1 cellular context compared by ENCODE assay signal in the genomic region with DNA sequence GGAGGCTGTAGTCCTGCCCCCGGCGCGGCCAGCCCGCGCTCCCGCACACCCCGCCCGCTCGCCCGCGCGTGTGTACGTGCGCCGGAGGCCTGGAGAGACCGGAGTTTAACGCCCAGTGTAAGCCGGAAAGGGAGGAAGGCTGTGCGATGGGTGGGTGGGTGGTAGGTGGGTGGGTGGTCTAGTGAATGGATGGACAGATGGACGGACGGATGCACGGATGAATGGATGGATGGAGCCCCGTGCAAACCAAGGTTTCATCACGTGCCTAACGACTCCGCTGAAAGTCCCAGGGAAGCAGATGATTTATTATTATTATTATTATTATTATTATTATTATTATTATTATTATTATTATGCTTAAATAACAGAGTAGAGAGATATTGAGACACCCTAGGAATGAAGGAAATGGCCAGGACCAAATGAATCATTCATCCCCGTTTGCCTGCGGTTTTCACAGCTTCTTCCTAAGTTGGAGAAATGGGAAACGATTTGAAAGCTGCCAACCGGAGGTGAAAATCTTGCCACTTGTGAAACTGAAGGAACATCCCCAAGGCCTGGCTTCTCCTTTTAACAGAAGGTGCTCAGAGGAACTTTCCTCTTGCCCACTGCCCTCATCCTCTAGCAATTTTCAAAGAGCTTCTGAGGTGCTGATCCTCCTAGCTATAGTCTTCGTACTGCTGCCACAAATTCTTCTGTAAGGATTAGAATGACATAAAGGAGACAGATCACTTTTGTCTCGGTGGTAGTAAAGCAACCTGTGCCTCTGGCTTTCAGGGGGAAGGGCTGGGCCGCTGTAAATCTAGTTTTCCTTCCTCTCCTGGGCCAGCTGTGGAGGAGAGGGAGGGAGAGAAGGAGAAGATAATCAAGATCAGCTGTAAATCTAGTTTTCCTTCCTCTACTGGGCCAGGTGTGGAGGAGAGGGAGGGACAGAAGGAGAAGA.
TF ChIP-seq lines count a peak whose summit lies in the region.

No MANE protein-coding gene starts in this region.

TF ChIP-seq in HEK293, 187 proteins besides CTCF, POLR2A, EP300 and RAD21 (continued from another document):
- TF ChIP-seq ZFP69B (tag by site-specific recombination; IDR thresholded peaks at IDR 0.05) (no peak), ZNF394 (tag by site-specific recombination; IDR thresholded peaks at IDR 0.05; ENCODE audit: borderline replicate concordance) (peak; percentile 55; the same call in 1 of the 2 replicates), ZBTB17 (tag by site-specific recombination; IDR thresholded peaks at IDR 0.05) (0 out of 2 replicates have a peak, but pooled peaks have one; percentile 20), ZNF426 (tag by site-specific recombination; IDR thresholded peaks at IDR 0.05) (no peak), ZNF501 (tag by site-specific recombination; IDR thresholded peaks at IDR 0.05) (no peak), ZNF335 (tag by site-specific recombination; conservative IDR thresholded peaks at IDR 0.05) (peak; percentile 88), SP2 (tag by site-specific recombination; IDR thresholded peaks at IDR 0.05) (peak; percentile 70), ZNF366 (tag by site-specific recombination; conservative IDR thresholded peaks at IDR 0.05) (peak; percentile 63), KLF1 (tag by site-specific recombination; IDR thresholded peaks at IDR 0.05) (0 out of 2 replicates have a peak, but pooled peaks have one; percentile 12), IKZF3 (tag by site-specific recombination; IDR thresholded peaks at IDR 0.05) (peak; percentile 19; the same call in 1 of the 2 replicates), MZF1 (tag by site-specific recombination; IDR thresholded peaks at IDR 0.05; ENCODE audit: borderline replicate concordance) (no peak), REPIN1 (tag by site-specific recombination; IDR thresholded peaks at IDR 0.05; ENCODE audit: low read depth) (peak; percentile 100), ZNF654 (tag by site-specific recombination; IDR thresholded peaks at IDR 0.05; ENCODE audit: low read depth) (no peak), ZNF302 (tag by site-specific recombination; IDR thresholded peaks at IDR 0.05; ENCODE audit: low read depth) (no peak), ZNF624 (tag by site-specific recombination; IDR thresholded peaks at IDR 0.05) (no peak), ZNF621 (tag by site-specific recombination; IDR thresholded peaks at IDR 0.05) (no peak), ZNF837 (tag by site-specific recombination; IDR thresholded peaks at IDR 0.05) (no peak), ZNF223 (tag by site-specific recombination; IDR thresholded peaks at IDR 0.05) (no peak), ZEB2 (tag by site-specific recombination; IDR thresholded peaks at IDR 0.05) (no peak), MEIS1 (CRISPR knock-in tag; IDR thresholded peaks at IDR 0.05; ENCODE audit: borderline replicate concordance) (no peak), ZSCAN30 (tag by site-specific recombination; IDR thresholded peaks at IDR 0.05) (no peak), ZFHX2 (tag by site-specific recombination; conservative IDR thresholded peaks at IDR 0.05) (peak; percentile 93), ZBTB7A (tag by site-specific recombination; IDR thresholded peaks at IDR 0.05; ENCODE audit: low read depth) (0 out of 2 replicates have a peak, but pooled peaks have one; percentile 50), PRDM1 (tag by site-specific recombination; IDR thresholded peaks at IDR 0.05) (0 out of 2 replicates have a peak, but pooled peaks have one; percentile 42), ZBTB20 (tag by site-specific recombination; IDR thresholded peaks at IDR 0.05) (no peak), ZNF391 (tag by site-specific recombination; IDR thresholded peaks at IDR 0.05; ENCODE audit: borderline replicate concordance, low read depth) (no peak), ZFP41 (tag by site-specific recombination; IDR thresholded peaks at IDR 0.05; ENCODE audit: borderline replicate concordance) (no peak), SCRT1 (tag by site-specific recombination; IDR thresholded peaks at IDR 0.05; ENCODE audit: borderline replicate concordance) (no peak)
- TF ChIP-seq, protein P1, sequence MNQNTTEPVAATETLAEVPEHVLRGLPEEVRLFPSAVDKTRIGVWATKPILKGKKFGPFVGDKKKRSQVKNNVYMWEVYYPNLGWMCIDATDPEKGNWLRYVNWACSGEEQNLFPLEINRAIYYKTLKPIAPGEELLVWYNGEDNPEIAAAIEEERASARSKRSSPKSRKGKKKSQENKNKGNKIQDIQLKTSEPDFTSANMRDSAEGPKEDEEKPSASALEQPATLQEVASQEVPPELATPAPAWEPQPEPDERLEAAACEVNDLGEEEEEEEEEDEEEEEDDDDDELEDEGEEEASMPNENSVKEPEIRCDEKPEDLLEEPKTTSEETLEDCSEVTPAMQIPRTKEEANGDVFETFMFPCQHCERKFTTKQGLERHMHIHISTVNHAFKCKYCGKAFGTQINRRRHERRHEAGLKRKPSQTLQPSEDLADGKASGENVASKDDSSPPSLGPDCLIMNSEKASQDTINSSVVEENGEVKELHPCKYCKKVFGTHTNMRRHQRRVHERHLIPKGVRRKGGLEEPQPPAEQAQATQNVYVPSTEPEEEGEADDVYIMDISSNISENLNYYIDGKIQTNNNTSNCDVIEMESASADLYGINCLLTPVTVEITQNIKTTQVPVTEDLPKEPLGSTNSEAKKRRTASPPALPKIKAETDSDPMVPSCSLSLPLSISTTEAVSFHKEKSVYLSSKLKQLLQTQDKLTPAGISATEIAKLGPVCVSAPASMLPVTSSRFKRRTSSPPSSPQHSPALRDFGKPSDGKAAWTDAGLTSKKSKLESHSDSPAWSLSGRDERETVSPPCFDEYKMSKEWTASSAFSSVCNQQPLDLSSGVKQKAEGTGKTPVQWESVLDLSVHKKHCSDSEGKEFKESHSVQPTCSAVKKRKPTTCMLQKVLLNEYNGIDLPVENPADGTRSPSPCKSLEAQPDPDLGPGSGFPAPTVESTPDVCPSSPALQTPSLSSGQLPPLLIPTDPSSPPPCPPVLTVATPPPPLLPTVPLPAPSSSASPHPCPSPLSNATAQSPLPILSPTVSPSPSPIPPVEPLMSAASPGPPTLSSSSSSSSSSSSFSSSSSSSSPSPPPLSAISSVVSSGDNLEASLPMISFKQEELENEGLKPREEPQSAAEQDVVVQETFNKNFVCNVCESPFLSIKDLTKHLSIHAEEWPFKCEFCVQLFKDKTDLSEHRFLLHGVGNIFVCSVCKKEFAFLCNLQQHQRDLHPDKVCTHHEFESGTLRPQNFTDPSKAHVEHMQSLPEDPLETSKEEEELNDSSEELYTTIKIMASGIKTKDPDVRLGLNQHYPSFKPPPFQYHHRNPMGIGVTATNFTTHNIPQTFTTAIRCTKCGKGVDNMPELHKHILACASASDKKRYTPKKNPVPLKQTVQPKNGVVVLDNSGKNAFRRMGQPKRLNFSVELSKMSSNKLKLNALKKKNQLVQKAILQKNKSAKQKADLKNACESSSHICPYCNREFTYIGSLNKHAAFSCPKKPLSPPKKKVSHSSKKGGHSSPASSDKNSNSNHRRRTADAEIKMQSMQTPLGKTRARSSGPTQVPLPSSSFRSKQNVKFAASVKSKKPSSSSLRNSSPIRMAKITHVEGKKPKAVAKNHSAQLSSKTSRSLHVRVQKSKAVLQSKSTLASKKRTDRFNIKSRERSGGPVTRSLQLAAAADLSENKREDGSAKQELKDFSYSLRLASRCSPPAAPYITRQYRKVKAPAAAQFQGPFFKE (tag by site-specific recombination; IDR thresholded peaks at IDR 0.05; ENCODE audit: borderline replicate concordance): no peak
- TF ChIP-seq, protein P2, sequence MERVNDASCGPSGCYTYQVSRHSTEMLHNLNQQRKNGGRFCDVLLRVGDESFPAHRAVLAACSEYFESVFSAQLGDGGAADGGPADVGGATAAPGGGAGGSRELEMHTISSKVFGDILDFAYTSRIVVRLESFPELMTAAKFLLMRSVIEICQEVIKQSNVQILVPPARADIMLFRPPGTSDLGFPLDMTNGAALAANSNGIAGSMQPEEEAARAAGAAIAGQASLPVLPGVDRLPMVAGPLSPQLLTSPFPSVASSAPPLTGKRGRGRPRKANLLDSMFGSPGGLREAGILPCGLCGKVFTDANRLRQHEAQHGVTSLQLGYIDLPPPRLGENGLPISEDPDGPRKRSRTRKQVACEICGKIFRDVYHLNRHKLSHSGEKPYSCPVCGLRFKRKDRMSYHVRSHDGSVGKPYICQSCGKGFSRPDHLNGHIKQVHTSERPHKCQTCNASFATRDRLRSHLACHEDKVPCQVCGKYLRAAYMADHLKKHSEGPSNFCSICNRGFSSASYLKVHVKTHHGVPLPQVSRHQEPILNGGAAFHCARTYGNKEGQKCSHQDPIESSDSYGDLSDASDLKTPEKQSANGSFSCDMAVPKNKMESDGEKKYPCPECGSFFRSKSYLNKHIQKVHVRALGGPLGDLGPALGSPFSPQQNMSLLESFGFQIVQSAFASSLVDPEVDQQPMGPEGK (tag by site-specific recombination; IDR thresholded peaks at IDR 0.05): peak; percentile 19
- TF ChIP-seq, protein P3, sequence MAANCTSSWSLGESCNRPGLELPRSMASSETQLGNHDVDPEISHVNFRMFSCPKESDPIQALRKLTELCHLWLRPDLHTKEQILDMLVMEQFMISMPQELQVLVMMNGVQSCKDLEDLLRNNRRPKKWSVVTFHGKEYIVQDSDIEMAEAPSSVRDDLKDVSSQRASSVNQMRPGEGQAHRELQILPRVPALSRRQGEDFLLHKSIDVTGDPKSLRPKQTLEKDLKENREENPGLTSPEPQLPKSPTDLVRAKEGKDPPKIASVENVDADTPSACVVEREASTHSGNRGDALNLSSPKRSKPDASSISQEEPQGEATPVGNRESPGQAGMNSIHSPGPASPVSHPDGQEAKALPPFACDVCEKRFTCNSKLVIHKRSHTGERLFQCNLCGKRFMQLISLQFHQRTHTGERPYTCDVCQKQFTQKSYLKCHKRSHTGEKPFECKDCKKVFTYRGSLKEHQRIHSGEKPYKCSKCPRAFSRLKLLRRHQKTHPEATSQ (tag by site-specific recombination; IDR thresholded peaks at IDR 0.05): no peak
- TF ChIP-seq, protein P4, sequence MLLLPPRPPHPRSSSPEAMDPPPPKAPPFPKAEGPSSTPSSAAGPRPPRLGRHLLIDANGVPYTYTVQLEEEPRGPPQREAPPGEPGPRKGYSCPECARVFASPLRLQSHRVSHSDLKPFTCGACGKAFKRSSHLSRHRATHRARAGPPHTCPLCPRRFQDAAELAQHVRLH (tag by site-specific recombination; IDR thresholded peaks at IDR 0.05): no peak
- TF ChIP-seq, protein P5, sequence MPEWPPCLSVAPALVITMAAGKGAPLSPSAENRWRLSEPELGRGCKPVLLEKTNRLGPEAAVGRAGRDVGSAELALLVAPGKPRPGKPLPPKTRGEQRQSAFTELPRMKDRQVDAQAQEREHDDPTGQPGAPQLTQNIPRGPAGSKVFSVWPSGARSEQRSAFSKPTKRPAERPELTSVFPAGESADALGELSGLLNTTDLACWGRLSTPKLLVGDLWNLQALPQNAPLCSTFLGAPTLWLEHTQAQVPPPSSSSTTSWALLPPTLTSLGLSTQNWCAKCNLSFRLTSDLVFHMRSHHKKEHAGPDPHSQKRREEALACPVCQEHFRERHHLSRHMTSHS (tag by site-specific recombination; IDR thresholded peaks at IDR 0.05): no peak
- TF ChIP-seq, protein P6, sequence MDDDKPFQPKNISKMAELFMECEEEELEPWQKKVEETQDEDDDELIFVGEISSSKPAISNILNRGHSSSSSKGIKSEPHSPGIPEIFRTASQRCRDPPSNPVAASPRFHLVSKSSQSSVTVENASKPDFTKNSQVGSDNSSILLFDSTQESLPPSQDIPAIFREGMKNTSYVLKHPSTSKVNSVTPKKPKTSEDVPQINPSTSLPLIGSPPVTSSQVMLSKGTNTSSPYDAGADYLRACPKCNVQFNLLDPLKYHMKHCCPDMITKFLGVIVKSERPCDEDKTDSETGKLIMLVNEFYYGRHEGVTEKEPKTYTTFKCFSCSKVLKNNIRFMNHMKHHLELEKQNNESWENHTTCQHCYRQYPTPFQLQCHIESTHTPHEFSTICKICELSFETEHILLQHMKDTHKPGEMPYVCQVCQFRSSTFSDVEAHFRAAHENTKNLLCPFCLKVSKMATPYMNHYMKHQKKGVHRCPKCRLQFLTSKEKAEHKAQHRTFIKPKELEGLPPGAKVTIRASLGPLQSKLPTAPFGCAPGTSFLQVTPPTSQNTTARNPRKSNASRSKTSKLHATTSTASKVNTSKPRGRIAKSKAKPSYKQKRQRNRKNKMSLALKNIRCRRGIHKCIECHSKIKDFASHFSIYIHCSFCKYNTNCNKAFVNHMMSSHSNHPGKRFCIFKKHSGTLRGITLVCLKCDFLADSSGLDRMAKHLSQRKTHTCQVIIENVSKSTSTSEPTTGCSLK (tag by site-specific recombination; IDR thresholded peaks at IDR 0.05): no peak
- TF ChIP-seq, protein P7, sequence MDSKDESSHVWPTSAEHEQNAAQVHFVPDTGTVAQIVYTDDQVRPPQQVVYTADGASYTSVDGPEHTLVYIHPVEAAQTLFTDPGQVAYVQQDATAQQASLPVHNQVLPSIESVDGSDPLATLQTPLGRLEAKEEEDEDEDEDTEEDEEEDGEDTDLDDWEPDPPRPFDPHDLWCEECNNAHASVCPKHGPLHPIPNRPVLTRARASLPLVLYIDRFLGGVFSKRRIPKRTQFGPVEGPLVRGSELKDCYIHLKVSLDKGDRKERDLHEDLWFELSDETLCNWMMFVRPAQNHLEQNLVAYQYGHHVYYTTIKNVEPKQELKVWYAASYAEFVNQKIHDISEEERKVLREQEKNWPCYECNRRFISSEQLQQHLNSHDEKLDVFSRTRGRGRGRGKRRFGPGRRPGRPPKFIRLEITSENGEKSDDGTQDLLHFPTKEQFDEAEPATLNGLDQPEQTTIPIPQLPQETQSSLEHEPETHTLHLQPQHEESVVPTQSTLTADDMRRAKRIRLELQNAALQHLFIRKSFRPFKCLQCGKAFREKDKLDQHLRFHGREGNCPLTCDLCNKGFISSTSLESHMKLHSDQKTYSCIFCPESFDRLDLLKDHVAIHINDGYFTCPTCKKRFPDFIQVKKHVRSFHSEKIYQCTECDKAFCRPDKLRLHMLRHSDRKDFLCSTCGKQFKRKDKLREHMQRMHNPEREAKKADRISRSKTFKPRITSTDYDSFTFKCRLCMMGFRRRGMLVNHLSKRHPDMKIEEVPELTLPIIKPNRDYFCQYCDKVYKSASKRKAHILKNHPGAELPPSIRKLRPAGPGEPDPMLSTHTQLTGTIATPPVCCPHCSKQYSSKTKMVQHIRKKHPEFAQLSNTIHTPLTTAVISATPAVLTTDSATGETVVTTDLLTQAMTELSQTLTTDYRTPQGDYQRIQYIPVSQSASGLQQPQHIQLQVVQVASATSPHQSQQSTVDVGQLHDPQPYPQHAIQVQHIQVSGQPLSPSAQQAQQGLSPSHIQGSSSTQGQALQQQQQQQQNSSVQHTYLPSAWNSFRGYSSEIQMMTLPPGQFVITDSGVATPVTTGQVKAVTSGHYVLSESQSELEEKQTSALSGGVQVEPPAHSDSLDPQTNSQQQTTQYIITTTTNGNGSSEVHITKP (tag by site-specific recombination; IDR thresholded peaks at IDR 0.05): 0 out of 2 replicates have a peak, but pooled peaks have one; percentile 19
TF ChIP-seq in HEK293: peak in this region for 20.
